Comparison of ENCODE assay signal across 13 cellular contexts in the genomic region with DNA sequence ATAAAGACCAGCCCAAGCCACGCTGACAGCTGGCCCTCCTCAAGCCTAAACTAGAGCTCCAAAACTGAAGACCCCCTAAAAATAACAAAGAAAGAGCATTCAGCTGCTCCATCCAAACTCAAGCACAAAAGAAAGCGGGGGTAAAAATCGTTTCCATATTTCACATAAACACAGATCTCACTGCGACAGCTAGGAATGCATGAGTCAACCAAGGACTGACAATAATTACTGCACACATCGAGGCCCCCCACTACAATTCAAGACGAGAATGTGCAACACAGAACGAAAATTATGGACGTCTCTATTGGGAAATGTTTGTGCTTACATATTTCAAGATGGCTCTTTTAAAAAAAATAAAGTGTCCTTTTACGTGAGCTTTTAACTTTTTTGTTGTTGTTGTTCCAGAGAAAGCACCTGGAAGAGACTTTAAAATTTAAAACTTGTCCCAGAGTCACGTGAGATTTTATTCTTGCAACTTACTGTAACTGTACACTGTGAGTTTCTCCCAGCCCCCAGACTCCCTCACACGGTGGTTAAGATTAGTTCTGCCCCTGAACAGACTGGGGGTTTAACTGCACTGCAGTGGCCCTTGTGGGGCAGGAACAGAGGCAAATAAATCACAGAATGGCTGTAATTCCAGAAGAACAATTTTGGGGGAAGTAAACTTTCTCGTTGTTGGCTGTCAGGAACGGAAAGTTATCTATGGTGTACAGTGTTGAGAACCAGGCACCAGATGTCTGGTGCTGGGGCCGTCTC. TPM values are rescaled to one million over a fixed set of nuclear protein-coding genes. Genes with fewer than 3 reads are reported as not detected.
DNase-seq lines count a peak whose midpoint lies in the region; ATAC-seq, FAIRE-seq and TF ChIP-seq lines count a peak whose summit lies in the region.
"Had no signal": no experiment of that assay in that cellular context is flagged by ENCODE, and none has a peak within 500 bp of the region (broad histone marks: within the 10 kb centered on the region; RNA-seq: fewer than 3 reads in every experiment).

No MANE protein-coding gene starts in this region.

- in situ Hi-C loops in HepG2 (cut with HindIII; ENCODE audit: extremely low pct_ligation_motif_present, low pct_unique_long_range_greater_than_20kb): no loop called here

- TF ChIP-seq CTCF in A673 (conservative IDR thresholded peaks at IDR 0.05; ENCODE audit: low read depth, low read length): no peak
- no peak for TF ChIP-seq CTCF in omental fat pad (IDR thresholded peaks at IDR 0.05)
- no peak for TF ChIP-seq CTCF in natural killer cell (IDR thresholded peaks at IDR 0.05)
- TF ChIP-seq CTCF in HepG2 (CRISPR knock-in tag; IDR thresholded peaks at IDR 0.05): no peak

- H3K79me2 ChIP-seq in HepG2 (ENCODE audit: insufficient read depth, low read length): peaks cover 83% of the 10 kb centered on the region

- no peaks in the 10 kb centered on the region for H3K36me3 ChIP-seq in A673 (ENCODE audit: insufficient read depth, low read length, poor library complexity, severe bottlenecking)
- no peaks in the 10 kb centered on the region for H3K36me3 ChIP-seq in esophagus (ENCODE audit: control insufficient read depth in 2 of 2, insufficient read depth in 2 of 2, low read length in 1 of 2)
- peaks cover 0 to 7% of the 10 kb centered on the region in 2 experiments; a peak in 2 of 5 replicates for H3K36me3 ChIP-seq in HepG2 (replicated peaks in 1 of 2; ENCODE audit: control insufficient read depth in 1 of 2, insufficient read depth in 2 of 2, low read length in 2 of 2)
- H3K36me3 ChIP-seq: BE2C had no signal

- no peaks in the 10 kb centered on the region for H3K9me3 ChIP-seq in A673 (ENCODE audit: low read depth, low read length, poor library complexity, severe bottlenecking)
- no peaks in the 10 kb centered on the region for H3K9me3 ChIP-seq in esophagus (ENCODE audit: control insufficient read depth in 2 of 2, insufficient read depth in 1 of 2, low read depth in 1 of 2, low read length in 1 of 2)
- no peaks in the 10 kb centered on the region for H3K9me3 ChIP-seq in HepG2 (ENCODE audit: low read length)
- H3K9me3 ChIP-seq: BE2C, psoas muscle had no signal

- H3K4me3 ChIP-seq in A673 (ENCODE audit: low read depth, low read length, poor library complexity, severe bottlenecking): peak overlapping the region; percentile 20
- H3K4me3 ChIP-seq in esophagus (ENCODE audit: low read depth in 1 of 2, low read length in 2 of 2): no peak overlapping the region
- no peak overlapping the region for H3K4me3 ChIP-seq in HepG2 (replicated peaks in 1 of 3; ENCODE audit: insufficient read depth in 1 of 3, low read depth in 2 of 3, low read length in 3 of 3)
- H3K4me3 ChIP-seq: psoas muscle had no signal

- no TSS peak for BruUV-seq in A673 (replicated peaks; lab: Mats Ljungman, UMichigan)
- BruUV-seq in HepG2 (replicated peaks; lab: Mats Ljungman, UMichigan): no TSS peak

- peaks cover 10% of the 10 kb centered on the region; the same call in 1 of the 2 replicates for H4K20me1 ChIP-seq in HepG2 (ENCODE audit: insufficient read depth, low read length)

- no peak overlapping the region for H3K4me2 ChIP-seq in HepG2 (ENCODE audit: low read depth, low read length)

- TF ChIP-seq RAD21 in HepG2 (CRISPR knock-in tag; IDR thresholded peaks at IDR 0.05): no peak

- H2AFZ ChIP-seq in HepG2 (ENCODE audit: low read length): no peak overlapping the region

- H3K27me3 ChIP-seq in A673 (replicated peaks; ENCODE audit: insufficient read depth, low read depth, low read length, poor library complexity) (no peaks in the 10 kb centered on the region), esophagus (ENCODE audit: control insufficient read depth in 1 of 2, insufficient read depth in 2 of 2, low read length in 2 of 2) (no peaks in the 10 kb centered on the region), HepG2 (ENCODE audit: control insufficient read depth in 1 of 2, insufficient read depth in 2 of 2, low read length in 2 of 2) (no peaks in the 10 kb centered on the region)
- H3K27me3 ChIP-seq: BE2C had no signal

- H3K27ac ChIP-seq in A673 (ENCODE audit: low read depth, low read length, poor library complexity, severe bottlenecking) (peak overlapping the region; percentile 32), esophagus (ENCODE audit: low read depth in 2 of 2, low read length in 1 of 2) (peak overlapping the region; percentile 48 to 52), HepG2 (ENCODE audit: extremely low read length, insufficient read depth, low read length) (no peak overlapping the region)
- H3K27ac ChIP-seq: psoas muscle had no signal

- H3K4me1 Mint-ChIP-seq in natural killer cell: no peaks in the 10 kb centered on the region

- H3K27me3 Mint-ChIP-seq in natural killer cell (ENCODE audit: low read depth in 2 of 2): peaks cover 5 to 25% of the 10 kb centered on the region in 2 donors

- H3K9ac ChIP-seq in HepG2 (ENCODE audit: insufficient read depth, low read depth, low read length): no peak overlapping the region

- TF ChIP-seq POLR2A in HepG2 (IDR thresholded peaks at IDR 0.05; ENCODE audit: insufficient read depth in 1 of 2, low read depth in 2 of 2, low read length in 2 of 2): no peak

- no peak for TF ChIP-seq EP300 in HepG2 (IDR thresholded peaks at IDR 0.05; ENCODE audit: low read depth in 2 of 2, low read length in 2 of 2)
- no peak for TF ChIP-seq EP300 in HepG2 (CRISPR knock-in tag; IDR thresholded peaks at IDR 0.05; ENCODE audit: borderline replicate concordance)

- FAIRE-seq in HepG2 (lab: Jason Lieb, UNC): no peak

- DNase-seq in A673 (ENCODE audit: low spot score) (peak; percentile 50), NCI-H226 (peak; percentile 31), omental fat pad (ENCODE audit: low spot score) (no peak), natural killer cell (no peak), DMS153 (lab: John Stamatoyannopoulos, UW) (no peak), HepG2 (ENCODE audit: low spot score) (no peak), NCI-H526 treated with DMSO at 0.1 percent for 48 hours (lab: John Stamatoyannopoulos, UW) (no peak)
- DNase-seq: BE2C; effector CD4-positive, alpha-beta T cell; NCI-H1436 treated with DMSO at 0.1 percent for 48 hours; psoas muscle had no signal

- no peaks in the 10 kb centered on the region for H3K36me3 Mint-ChIP-seq in natural killer cell
- H3K36me3 Mint-ChIP-seq: WTC11 had no signal

- intact Hi-C loops in A673 (cut with micrococcal nuclease; ENCODE audit: unreplicated experiment) (no loop called here), natural killer cell (cut with micrococcal nuclease) (no loop called here), HepG2 (cut with micrococcal nuclease; ENCODE audit: unreplicated experiment) (no loop called here)

- POLR2A ChIA-PET in A673 (lab: Charles Lee; ENCODE audit: low non-redundant PET): no interaction called here
- POLR2A ChIA-PET in HepG2 (lab: Yijun Ruan, JAX): no interaction called here

- CTCF ChIA-PET in A673 (lab: Charles Lee) (no interaction called here), HepG2 (lab: Yijun Ruan, JAX; ENCODE audit: low intra/inter-chr PET ratio, low total read pairs) (no interaction called here)

- no peak overlapping the region for H3K4me3 Mint-ChIP-seq in natural killer cell
- H3K4me3 Mint-ChIP-seq: WTC11 had no signal

- no peak overlapping the region for H3K27ac Mint-ChIP-seq in natural killer cell

- ATAC-seq in omental fat pad (ENCODE audit: low FRiP score) (peak; percentile 52), natural killer cell (no peak), HepG2 (no peak; the same call in 2 of the 3 replicates)
- ATAC-seq: psoas muscle had no signal

- H3K4me1 ChIP-seq in A673 (ENCODE audit: insufficient read depth, low read length, poor library complexity, severe bottlenecking): peaks cover 8% of the 10 kb centered on the region
- H3K4me1 ChIP-seq in esophagus (ENCODE audit: control insufficient read depth in 2 of 2, insufficient read depth in 2 of 2, low read length in 1 of 2): peaks cover 0 to 18% of the 10 kb centered on the region in 2 donors
- H3K4me1 ChIP-seq in HepG2 (ENCODE audit: insufficient read depth, low read length): peaks cover under 1% of the 10 kb centered on the region; the same call in 1 of the 2 replicates

- no peaks in the 10 kb centered on the region for H3K9me3 Mint-ChIP-seq in natural killer cell

- WGBS in esophagus, 2 donors: 57 to 61% methylated on average over 14 of the region's 14 CpGs
- 94% methylated on average over 14 of the region's 14 CpGs for WGBS in HepG2 (ENCODE audit: low lambda C conversion rate)

RNA-seq across cellular contexts. Expression of gene CNKSR3, which starts 30.9 kb away (rescaled TPM):
- total RNA-seq in A673 (2021) (10.3 and 10.5 TPM in 2 replicates), omental fat pad (10 to 100 TPM in 1 of 4 donors, 1 to 10 TPM in 3; 3.9 to 13.8 (median 5.5) TPM), natural killer cell (under 1 TPM in 1 of 3 donors, not detected in 2; 0.18 TPM), HepG2 (2016; rRNA removed; fragmentation: Illumina TruSeq; extraction: Trizol) (38.3 and 38.6 TPM in 2 replicates)
- polyA plus RNA-seq in esophagus (10 to 100 TPM; 12.0 to 12.9 TPM), HepG2 (2011; rRNA removed) (9.2 and 9.8 TPM in 2 replicates)
- total RNA-seq in HepG2 (2016; cell fraction: cytosol; rRNA removed; fragmentation: Illumina TruSeq; extraction: Trizol; ENCODE audit: low read depth): 18.4 and 19.1 TPM in 2 replicates
- 32.0 and 35.6 TPM in 2 replicates for total RNA-seq in HepG2 (2016; cell fraction: insoluble cytoplasmic fraction; rRNA removed; fragmentation: Illumina TruSeq; extraction: Trizol)
- 26.6 and 26.7 TPM in 2 replicates for total RNA-seq in HepG2 (2016; cell fraction: membrane; rRNA removed; fragmentation: Illumina TruSeq; extraction: Trizol)
- 20.9 and 24.2 TPM in 2 replicates for total RNA-seq in HepG2 (2016; cell fraction: nucleus; rRNA removed; fragmentation: Illumina TruSeq; extraction: Trizol)
- 6.3 and 7.8 TPM in 2 replicates for polyA plus RNA-seq in HepG2 (2011; cell fraction: cytosol; rRNA removed)
- polyA plus RNA-seq in HepG2 (2011; cell fraction: nucleus; rRNA removed): 8.2 and 9.9 TPM in 2 replicates
- 26.2 and 28.1 TPM in 2 replicates for polyA plus RNA-seq in HepG2 (2012)
- polyA plus RNA-seq in HepG2 (2016; cell fraction: cytosol; fragmentation: Illumina TruSeq; extraction: Trizol; ENCODE audit: low read depth): 2.8 and 4.0 TPM in 2 replicates
- 31.5 and 36.8 TPM in 2 replicates for polyA plus RNA-seq in HepG2 (2016; cell fraction: insoluble cytoplasmic fraction; fragmentation: Illumina TruSeq; extraction: Trizol; ENCODE audit: low read depth)
- 12.5 and 12.6 TPM in 2 replicates for polyA plus RNA-seq in HepG2 (2016; cell fraction: membrane; fragmentation: Illumina TruSeq; extraction: Trizol; ENCODE audit: low read depth)
- 27.9 and 29.1 TPM in 2 replicates for polyA plus RNA-seq in HepG2 (2016; cell fraction: nucleus; fragmentation: Illumina TruSeq; extraction: Trizol; ENCODE audit: insufficient read depth, low read depth)
- 1.5 and 15.6 TPM in 2 replicates for polyA minus RNA-seq in HepG2 (2011; rRNA and poly(A)+ RNA removed; ENCODE audit: low replicate concordance)
- polyA minus RNA-seq in HepG2 (2011; cell fraction: cytosol; rRNA and poly(A)+ RNA removed): 9.9 TPM in 2 replicates
- 17.1 and 21.3 TPM in 2 replicates for polyA minus RNA-seq in HepG2 (2011; cell fraction: nucleus; rRNA and poly(A)+ RNA removed)

Comparison
In these comparisons a context has a peak if more than half of its experiments do, and no peak if none do; other contexts are left out.
1. DNase-seq: peak in A673 (single experiment) and NCI-H226 (single experiment); none in omental fat pad (single experiment), natural killer cell (single experiment), DMS153 (single experiment), HepG2 (single experiment) and NCI-H526 treated with DMSO at 0.1 percent for 48 hours (single experiment).